ENCODE assay signal across 17 cellular contexts in the genomic region with DNA sequence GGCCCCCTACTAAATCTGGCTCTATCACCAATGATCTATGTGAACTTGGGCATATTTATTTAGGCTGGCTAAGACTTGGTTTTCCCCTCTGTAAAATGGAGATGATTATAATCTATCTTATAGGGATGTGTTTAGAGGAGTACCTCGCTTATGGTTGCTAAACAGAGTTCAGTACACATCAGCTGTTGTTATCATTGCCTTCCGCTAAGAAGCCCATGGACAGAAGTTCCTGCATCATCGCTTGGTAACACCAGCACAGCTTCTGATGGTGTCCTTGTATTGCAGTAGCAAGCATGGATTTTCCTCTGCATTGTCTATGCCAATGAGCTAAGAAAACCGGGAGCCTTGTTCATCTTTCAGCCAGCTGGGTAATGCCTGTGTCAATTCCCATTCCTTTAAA.
DNase-seq lines count a peak whose midpoint lies in the region; ATAC-seq and TF ChIP-seq lines count a peak whose summit lies in the region.
"Had no signal": no experiment of that assay in that cellular context is flagged by ENCODE, and none has a peak within 500 bp of the region (broad histone marks: within the 10 kb centered on the region; RNA-seq: fewer than 3 reads in every experiment).

No MANE protein-coding gene starts in this region.

- H3K4me1 ChIP-seq in smooth muscle cell (ENCODE audit: low read depth) (peaks cover 21% of the 10 kb centered on the region), upper lobe of left lung (peaks cover 0 to 3% (median 0%) of the 10 kb centered on the region in 4 donors)

- H3K27me3 Mint-ChIP-seq in mesothelial cell of epicardium (ENCODE audit: low read depth), result peaks cover 1% of the 10 kb centered on the region

- H3K36me3 Mint-ChIP-seq in mesothelial cell of epicardium, result peaks cover 1% of the 10 kb centered on the region
- H3K36me3 Mint-ChIP-seq: CD8-positive, alpha-beta T cell had no signal

- peak; percentile 32 for DNase-seq in NCI-H2171 treated with DMSO at 0.1 percent for 48 hours (lab: John Stamatoyannopoulos, UW)
- DNase-seq in NCI-H2171 (lab: John Stamatoyannopoulos, UW), result no peak
- DNase-seq in choroid plexus epithelial cell (ENCODE audit: low read depth), result peak; percentile 36
- DNase-seq in mesothelial cell of epicardium (ENCODE audit: low spot score in 2 of 2, unreplicated experiment in 2 of 2), result no peak
- no peak for DNase-seq in smooth muscle cell (lab: John Stamatoyannopoulos, UW; ENCODE audit: unreplicated experiment)
- DNase-seq in upper lobe of left lung, result no peak
- no peak for DNase-seq in stimulated activated CD4-positive, alpha-beta T cell treated with anti-CD3 and anti-CD28 coated beads, Interleukin-12 subunit alpha, Interleukin-12 subunit beta, amount 100 ng/mL, for 4 hours
- no peak for DNase-seq in NK-92 treated with Interleukin-12 subunit alpha and Interleukin-12 subunit beta, amount 100 ng/mL, for 24 hours (lab: John Stamatoyannopoulos, UW)
- DNase-seq: AML-193; CD8-positive, alpha-beta T cell; GF-D8; GOT3; KBM-7; NCI-H1436 treated with DMSO at 0.1 percent for 48 hours; NCI-H1930; SIG-M5 had no signal

- no peak overlapping the region for H3K4me3 ChIP-seq in choroid plexus epithelial cell (ENCODE audit: low read depth, low read length)
- H3K4me3 ChIP-seq in smooth muscle cell, result no peak overlapping the region
- H3K4me3 ChIP-seq in upper lobe of left lung, result no peak overlapping the region

- H3K27ac Mint-ChIP-seq in mesothelial cell of epicardium, result peak overlapping the region; percentile 34
- H3K27ac Mint-ChIP-seq: CD8-positive, alpha-beta T cell had no signal

- WGBS in smooth muscle cell (ENCODE audit: low lambda C conversion rate), result 63% methylated on average over 4 of the region's 4 CpGs
- 89 to 95% methylated on average over 3 to 4 of the region's 4 CpGs for WGBS in upper lobe of left lung, 2 donors

- no peak overlapping the region for H2AFZ ChIP-seq in smooth muscle cell (ENCODE audit: low read depth)

- H3K9me3 Mint-ChIP-seq in mesothelial cell of epicardium, result no peaks in the 10 kb centered on the region
- H3K9me3 Mint-ChIP-seq: CD8-positive, alpha-beta T cell had no signal

- H3F3A ChIP-seq in smooth muscle cell (ENCODE audit: low read depth), result peaks cover 22% of the 10 kb centered on the region

- no peak for TF ChIP-seq CTCF in choroid plexus epithelial cell (conservative IDR thresholded peaks at IDR 0.05; ENCODE audit: low read depth, low read length)
- TF ChIP-seq CTCF in mesothelial cell of epicardium (IDR thresholded peaks at IDR 0.05; ENCODE audit: unreplicated experiment), result no peak
- no peak for TF ChIP-seq CTCF in smooth muscle cell (IDR thresholded peaks at IDR 0.05; ENCODE audit: borderline replicate concordance, insufficient read depth, poor library complexity, severe bottlenecking)
- TF ChIP-seq CTCF in upper lobe of left lung (IDR thresholded peaks at IDR 0.05), result no peak

- no peak for TF ChIP-seq EP300 in upper lobe of left lung (IDR thresholded peaks at IDR 0.05)

- TF ChIP-seq POLR2A in upper lobe of left lung (IDR thresholded peaks at IDR 0.05), result no peak

- H3K4me2 ChIP-seq in smooth muscle cell, result no peak overlapping the region

- no peaks in the 10 kb centered on the region for H3K36me3 ChIP-seq in smooth muscle cell (ENCODE audit: low read depth)
- H3K36me3 ChIP-seq in upper lobe of left lung, result no peaks in the 10 kb centered on the region

- peaks cover 19% of the 10 kb centered on the region for H3K4me1 Mint-ChIP-seq in mesothelial cell of epicardium

- peak overlapping the region; percentile 93 for H3K27ac ChIP-seq in smooth muscle cell (ENCODE audit: low read depth)
- no peak overlapping the region for H3K27ac ChIP-seq in upper lobe of left lung

- H3K9me3 ChIP-seq in smooth muscle cell (replicated peaks; ENCODE audit: low read depth) (no peaks in the 10 kb centered on the region), upper lobe of left lung (no peaks in the 10 kb centered on the region)

- H3K79me2 ChIP-seq in smooth muscle cell (ENCODE audit: low read depth), result no peaks in the 10 kb centered on the region

- no peak for ATAC-seq in upper lobe of left lung (ENCODE audit: low FRiP score in 2 of 2)
- ATAC-seq: CD8-positive, alpha-beta T cell; Panc1 had no signal

- H3K4me3 Mint-ChIP-seq in mesothelial cell of epicardium, result no peak overlapping the region
- H3K4me3 Mint-ChIP-seq: CD8-positive, alpha-beta T cell had no signal

- H3K9ac ChIP-seq in smooth muscle cell (ENCODE audit: low read depth), result no peak overlapping the region

- no peaks in the 10 kb centered on the region for H4K20me1 ChIP-seq in smooth muscle cell (ENCODE audit: low read depth)

- no peaks in the 10 kb centered on the region for H3K27me3 ChIP-seq in smooth muscle cell (ENCODE audit: low read depth)
- no peaks in the 10 kb centered on the region for H3K27me3 ChIP-seq in upper lobe of left lung

Comparison
In these comparisons a context has a peak if more than half of its experiments do, and no peak if none do; other contexts are left out.
1. DNase-seq: peak in NCI-H2171 treated with DMSO at 0.1 percent for 48 hours (single experiment) and choroid plexus epithelial cell (single experiment); none in NCI-H2171 (single experiment), mesothelial cell of epicardium (0 of 2), smooth muscle cell (single experiment), upper lobe of left lung (0 of 2), stimulated activated CD4-positive, alpha-beta T cell treated with anti-CD3 and anti-CD28 coated beads, Interleukin-12 subunit alpha, Interleukin-12 subunit beta, amount 100 ng/mL, for 4 hours (single experiment) and NK-92 treated with Interleukin-12 subunit alpha and Interleukin-12 subunit beta, amount 100 ng/mL, for 24 hours (single experiment).